In genomic region chr21:42272109-42272962, GRCh38 we compare ENCODE assay signal across 1 cellular context.
TF ChIP-seq lines count a peak whose summit lies in the region.

No MANE protein-coding gene starts in this region.

TF ChIP-seq in K562, 482 proteins besides CTCF, POLR2A, EP300 and RAD21:
- TF ChIP-seq ATF4 (CRISPR knock-in tag; IDR thresholded peaks at IDR 0.05) = no peak
- peak; percentile 85; the same call in 1 of the 2 replicates for TF ChIP-seq ZKSCAN1 (IDR thresholded peaks at IDR 0.05; ENCODE audit: low read depth, low read length)
- no peak for TF ChIP-seq RB1 (IDR thresholded peaks at IDR 0.05; ENCODE audit: low read depth)
TF ChIP-seq in K562: peak in this region for 1.
